Comparison of ENCODE assay signal across 27 cellular contexts in the genomic region with DNA sequence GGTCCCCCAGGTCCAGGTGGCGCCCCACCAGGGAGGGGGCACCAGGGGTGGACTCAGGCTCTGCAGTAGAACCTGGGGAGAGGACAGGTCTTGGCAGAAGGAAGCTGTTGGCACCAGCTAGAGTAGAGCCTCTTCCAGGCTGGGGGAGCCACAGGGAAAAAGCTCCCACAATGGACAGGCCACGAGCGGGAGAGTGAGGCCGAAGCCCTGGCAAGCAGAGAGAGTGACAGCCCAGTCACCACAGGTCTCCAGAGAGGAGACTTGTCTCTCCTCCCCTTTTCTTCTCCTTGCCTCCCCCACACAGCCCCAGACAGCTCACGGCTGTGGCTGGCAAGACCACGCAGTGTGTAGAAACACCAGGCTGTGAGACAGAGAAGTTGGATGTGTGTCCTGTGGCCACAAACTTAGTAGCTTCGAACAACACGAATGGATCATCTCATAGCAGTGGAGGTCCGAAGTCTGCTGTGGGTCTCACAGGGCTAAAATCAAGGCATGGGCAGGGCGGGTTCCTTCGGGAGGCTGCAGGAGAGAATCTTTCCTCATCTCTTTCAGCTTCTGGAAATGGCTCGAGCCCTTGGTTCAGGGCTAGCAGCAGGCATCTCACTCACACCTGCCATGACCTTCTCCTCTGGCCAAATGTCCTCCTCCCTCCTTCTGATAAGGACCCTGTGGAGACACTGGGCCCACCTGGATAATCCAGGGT. TPM values are rescaled to one million over a fixed set of nuclear protein-coding genes. Genes with fewer than 3 reads are reported as not detected.
DNase-seq lines count a peak whose midpoint lies in the region; ATAC-seq, FAIRE-seq and TF ChIP-seq lines count a peak whose summit lies in the region.
"Had no signal": no experiment of that assay in that cellular context is flagged by ENCODE, and none has a peak within 500 bp of the region (broad histone marks: within the 10 kb centered on the region; RNA-seq: fewer than 3 reads in every experiment).

No MANE protein-coding gene starts in this region.

- FAIRE-seq in HepG2 (lab: Jason Lieb, UNC): no peak
- FAIRE-seq: G401.6, GM12892, RCC 7860 had no signal

- no peak for TF ChIP-seq EP300 in HepG2 (IDR thresholded peaks at IDR 0.05; ENCODE audit: low read depth in 2 of 2, low read length in 2 of 2)
- no peak for TF ChIP-seq EP300 in HepG2 (CRISPR knock-in tag; IDR thresholded peaks at IDR 0.05; ENCODE audit: borderline replicate concordance)

- H3K9me3 Mint-ChIP-seq in type B pancreatic cell: peaks cover 2% of the 10 kb centered on the region

- H3K4me3 Mint-ChIP-seq in type B pancreatic cell (no peak overlapping the region), T-helper 17 cell (no peak overlapping the region)
- H3K4me3 Mint-ChIP-seq: H9, HFFc6 had no signal

- BruUV-seq in HepG2 (replicated peaks; lab: Mats Ljungman, UMichigan): no TSS peak

- H3K27ac Mint-ChIP-seq in type B pancreatic cell (no peak overlapping the region), T-helper 17 cell (no peak overlapping the region)
- H3K27ac Mint-ChIP-seq: H9, HFFc6 had no signal

- no peak overlapping the region for H2AFZ ChIP-seq in HepG2 (ENCODE audit: low read length)

- H3K4me1 Mint-ChIP-seq in type B pancreatic cell (ENCODE audit: unreplicated experiment) (peaks cover 4% of the 10 kb centered on the region), T-helper 17 cell (peaks cover 14% of the 10 kb centered on the region)

- WGBS in HepG2 (ENCODE audit: low lambda C conversion rate): 43% methylated on average over 5 of the region's 12 CpGs
- WGBS in right lobe of liver (ENCODE audit: insufficient coverage, low coverage, low lambda C conversion rate, missing lambda C conversion rate): 94% methylated on average over 6 of the region's 12 CpGs
- 90 to 94% methylated on average over 12 of the region's 12 CpGs for WGBS in lower leg skin, 2 donors

- TF ChIP-seq POLR2A in HepG2 (IDR thresholded peaks at IDR 0.05; ENCODE audit: insufficient read depth in 1 of 2, low read depth in 2 of 2, low read length in 2 of 2) (no peak), right lobe of liver (IDR thresholded peaks at IDR 0.05) (no peak), lower leg skin (IDR thresholded peaks at IDR 0.05) (no peak)

- H3K27me3 ChIP-seq in HepG2 (ENCODE audit: control insufficient read depth in 1 of 2, insufficient read depth in 2 of 2, low read length in 2 of 2): peaks cover 5 to 40% of the 10 kb centered on the region in 2 experiments; a peak in 4 of 5 replicates
- H3K27me3 ChIP-seq in right lobe of liver: no peaks in the 10 kb centered on the region
- H3K27me3 ChIP-seq: MG63 had no signal

- in situ Hi-C loops in HepG2 (cut with HindIII; ENCODE audit: extremely low pct_ligation_motif_present, low pct_unique_long_range_greater_than_20kb): no loop called here

- no peak overlapping the region for H3K27ac ChIP-seq in HepG2 (ENCODE audit: extremely low read length, insufficient read depth, low read length)
- H3K27ac ChIP-seq in right lobe of liver: no peak overlapping the region

- no peaks in the 10 kb centered on the region for H3K36me3 ChIP-seq in HepG2 (replicated peaks in 1 of 2; ENCODE audit: control insufficient read depth in 1 of 2, insufficient read depth in 2 of 2, low read length in 2 of 2)
- no peaks in the 10 kb centered on the region for H3K36me3 ChIP-seq in right lobe of liver
- H3K36me3 ChIP-seq: MG63 had no signal

- CTCF ChIA-PET in HepG2 (lab: Yijun Ruan, JAX; ENCODE audit: low intra/inter-chr PET ratio, low total read pairs): no interaction called here

- DNase-seq in HepG2 (ENCODE audit: low spot score): no peak
- no peak for DNase-seq in right lobe of liver
- DNase-seq in MV-4-11 (lab: John Stamatoyannopoulos, UW): peak; percentile 68
- DNase-seq in lower leg skin (ENCODE audit: low spot score in 2 of 2): peak; percentile 4 to 68
- peak; percentile 39 for DNase-seq in type B pancreatic cell (ENCODE audit: extremely low spot score, unreplicated experiment)
- no peak for DNase-seq in RKO (ENCODE audit: low spot score)
- DNase-seq in T-helper 17 cell: no peak
- DNase-seq: H9, HFFc6, MG63, NCI-H1105, NCI-H1694, NCI-H2081, NCI-H2171, NCI-H345, NCI-H524, NCI-H82, Right ventricle myocardium superior had no signal

- no peak for TF ChIP-seq RAD21 in HepG2 (CRISPR knock-in tag; IDR thresholded peaks at IDR 0.05)

- H3K36me3 Mint-ChIP-seq in type B pancreatic cell (no peaks in the 10 kb centered on the region), T-helper 17 cell (ENCODE audit: low read depth) (no peaks in the 10 kb centered on the region)

- POLR2A ChIA-PET in HepG2 (lab: Yijun Ruan, JAX): no interaction called here

- TF ChIP-seq CTCF in HepG2 (CRISPR knock-in tag; IDR thresholded peaks at IDR 0.05) (no peak), right lobe of liver (IDR thresholded peaks at IDR 0.05) (no peak), lower leg skin (IDR thresholded peaks at IDR 0.05) (no peak), type B pancreatic cell (conservative IDR thresholded peaks at IDR 0.05) (no peak)

- H4K20me1 ChIP-seq in HepG2 (ENCODE audit: insufficient read depth, low read length): no peaks in the 10 kb centered on the region

- H3K27me3 Mint-ChIP-seq in type B pancreatic cell (peaks cover 7% of the 10 kb centered on the region), T-helper 17 cell (no peaks in the 10 kb centered on the region)

- intact Hi-C loops in HepG2 (cut with micrococcal nuclease; ENCODE audit: unreplicated experiment) (no loop called here), right lobe of liver (cut with DNase I) (no loop called here), lower leg skin (cut with DNase I; ENCODE audit: low total_unique reads) (no loop called here)

- H3K9ac ChIP-seq in HepG2 (ENCODE audit: insufficient read depth, low read depth, low read length): no peak overlapping the region

- H3K79me2 ChIP-seq in HepG2 (ENCODE audit: insufficient read depth, low read length): no peaks in the 10 kb centered on the region

- H3K4me1 ChIP-seq in HepG2 (ENCODE audit: insufficient read depth, low read length): no peaks in the 10 kb centered on the region
- no peaks in the 10 kb centered on the region for H3K4me1 ChIP-seq in right lobe of liver

- ATAC-seq in HepG2: no peak
- no peak for ATAC-seq in right lobe of liver
- ATAC-seq in T-helper 17 cell: no peak
- no peak for ATAC-seq in GM21717 (IDR thresholded peaks at IDR 0.05; ENCODE audit: unreplicated experiment)

- H3K4me2 ChIP-seq in HepG2 (ENCODE audit: low read depth, low read length): no peak overlapping the region

- H3K9me3 ChIP-seq in HepG2 (ENCODE audit: low read length) (peaks cover 1% of the 10 kb centered on the region; the same call in 1 of the 2 replicates), right lobe of liver (no peaks in the 10 kb centered on the region), T-helper 17 cell (ENCODE audit: control insufficient read depth, low read length, poor library complexity, severe bottlenecking) (no peaks in the 10 kb centered on the region)

- H3K4me3 ChIP-seq in HepG2 (replicated peaks in 1 of 3; ENCODE audit: insufficient read depth in 1 of 3, low read depth in 2 of 3, low read length in 3 of 3) (no peak overlapping the region), right lobe of liver (no peak overlapping the region), lower leg skin (ENCODE audit: low read depth, poor library complexity, severe bottlenecking) (no peak overlapping the region)
- H3K4me3 ChIP-seq: MG63 had no signal

RNA-seq across cellular contexts. Expression of gene KRTAP12-4, which starts 3.3 kb away (rescaled TPM):
- not detected in 2 replicates for total RNA-seq in HepG2 (2016; rRNA removed; fragmentation: Illumina TruSeq; extraction: Trizol)
- not detected in 2 replicates for total RNA-seq in HepG2 (2016; cell fraction: cytosol; rRNA removed; fragmentation: Illumina TruSeq; extraction: Trizol; ENCODE audit: low read depth)
- not detected in 2 replicates for total RNA-seq in HepG2 (2016; cell fraction: insoluble cytoplasmic fraction; rRNA removed; fragmentation: Illumina TruSeq; extraction: Trizol)
- total RNA-seq in HepG2 (2016; cell fraction: membrane; rRNA removed; fragmentation: Illumina TruSeq; extraction: Trizol): not detected in 2 replicates
- total RNA-seq in HepG2 (2016; cell fraction: nucleus; rRNA removed; fragmentation: Illumina TruSeq; extraction: Trizol): not detected in 2 replicates
- polyA plus RNA-seq in HepG2 (2011; rRNA removed): not detected in 2 replicates
- polyA plus RNA-seq in HepG2 (2011; cell fraction: cytosol; rRNA removed): not detected in 2 replicates
- not detected in 2 replicates for polyA plus RNA-seq in HepG2 (2011; cell fraction: nucleus; rRNA removed)
- not detected in 2 replicates for polyA plus RNA-seq in HepG2 (2012)
- not detected in 2 replicates for polyA plus RNA-seq in HepG2 (2016; cell fraction: cytosol; fragmentation: Illumina TruSeq; extraction: Trizol; ENCODE audit: low read depth)
- polyA plus RNA-seq in HepG2 (2016; cell fraction: insoluble cytoplasmic fraction; fragmentation: Illumina TruSeq; extraction: Trizol; ENCODE audit: low read depth): not detected in 2 replicates
- polyA plus RNA-seq in HepG2 (2016; cell fraction: membrane; fragmentation: Illumina TruSeq; extraction: Trizol; ENCODE audit: low read depth): not detected in 2 replicates
- polyA plus RNA-seq in HepG2 (2016; cell fraction: nucleus; fragmentation: Illumina TruSeq; extraction: Trizol; ENCODE audit: insufficient read depth, low read depth): not detected in 2 replicates
- not detected in 2 replicates for polyA minus RNA-seq in HepG2 (2011; rRNA and poly(A)+ RNA removed; ENCODE audit: low replicate concordance)
- polyA minus RNA-seq in HepG2 (2011; cell fraction: cytosol; rRNA and poly(A)+ RNA removed): not detected in 2 replicates
- not detected in 2 replicates for polyA minus RNA-seq in HepG2 (2011; cell fraction: nucleus; rRNA and poly(A)+ RNA removed)
- not detected for total RNA-seq in right lobe of liver
- not detected for total RNA-seq in lower leg skin
- total RNA-seq in type B pancreatic cell (ENCODE audit: low replicate concordance): not detected in 2 replicates
- total RNA-seq in T-helper 17 cell: not detected
- total RNA-seq: Daoy, H9, HFFc6, LHCN-M2, OCI-LY7, Right ventricle myocardium superior, SK-MEL-5 had no signal
- polyA plus RNA-seq: BJ had no signal

RNA-seq across cellular contexts. Expression of gene KRTAP10-11, which starts 4.9 kb away (rescaled TPM):
- total RNA-seq in HepG2 (2016; rRNA removed; fragmentation: Illumina TruSeq; extraction: Trizol) (not detected in 2 replicates), right lobe of liver (not detected), lower leg skin (1 to 10 TPM in 1 of 4 donors, not detected in 3; 6.5 TPM), type B pancreatic cell (ENCODE audit: low replicate concordance) (not detected in 2 replicates), T-helper 17 cell (not detected)
- total RNA-seq in HepG2 (2016; cell fraction: cytosol; rRNA removed; fragmentation: Illumina TruSeq; extraction: Trizol; ENCODE audit: low read depth): not detected in 2 replicates
- not detected in 2 replicates for total RNA-seq in HepG2 (2016; cell fraction: insoluble cytoplasmic fraction; rRNA removed; fragmentation: Illumina TruSeq; extraction: Trizol)
- not detected in 2 replicates for total RNA-seq in HepG2 (2016; cell fraction: membrane; rRNA removed; fragmentation: Illumina TruSeq; extraction: Trizol)
- not detected in 2 replicates for total RNA-seq in HepG2 (2016; cell fraction: nucleus; rRNA removed; fragmentation: Illumina TruSeq; extraction: Trizol)
- polyA plus RNA-seq in HepG2 (2011; rRNA removed): not detected in 2 replicates
- polyA plus RNA-seq in HepG2 (2011; cell fraction: cytosol; rRNA removed): not detected in 2 replicates
- not detected in 2 replicates for polyA plus RNA-seq in HepG2 (2011; cell fraction: nucleus; rRNA removed)
- not detected in 2 replicates for polyA plus RNA-seq in HepG2 (2012)
- not detected in 2 replicates for polyA plus RNA-seq in HepG2 (2016; cell fraction: cytosol; fragmentation: Illumina TruSeq; extraction: Trizol; ENCODE audit: low read depth)
- not detected in 2 replicates for polyA plus RNA-seq in HepG2 (2016; cell fraction: insoluble cytoplasmic fraction; fragmentation: Illumina TruSeq; extraction: Trizol; ENCODE audit: low read depth)
- polyA plus RNA-seq in HepG2 (2016; cell fraction: membrane; fragmentation: Illumina TruSeq; extraction: Trizol; ENCODE audit: low read depth): not detected in 2 replicates
- not detected in 2 replicates for polyA plus RNA-seq in HepG2 (2016; cell fraction: nucleus; fragmentation: Illumina TruSeq; extraction: Trizol; ENCODE audit: insufficient read depth, low read depth)
- not detected in 2 replicates for polyA minus RNA-seq in HepG2 (2011; rRNA and poly(A)+ RNA removed; ENCODE audit: low replicate concordance)
- polyA minus RNA-seq in HepG2 (2011; cell fraction: cytosol; rRNA and poly(A)+ RNA removed): not detected in 2 replicates
- polyA minus RNA-seq in HepG2 (2011; cell fraction: nucleus; rRNA and poly(A)+ RNA removed): not detected in 2 replicates
- total RNA-seq: Daoy, H9, HFFc6, LHCN-M2, OCI-LY7, Right ventricle myocardium superior, SK-MEL-5 had no signal
- polyA plus RNA-seq: BJ had no signal

RNA-seq across cellular contexts. Expression of gene KRTAP12-3, which starts 6.6 kb away (rescaled TPM):
- total RNA-seq in HepG2 (2016; rRNA removed; fragmentation: Illumina TruSeq; extraction: Trizol) (not detected in 2 replicates), right lobe of liver (not detected), lower leg skin (10 to 100 TPM in 1 of 4 donors, not detected in 3; 13.2 TPM), type B pancreatic cell (ENCODE audit: low replicate concordance) (not detected in 2 replicates), T-helper 17 cell (not detected)
- not detected in 2 replicates for total RNA-seq in HepG2 (2016; cell fraction: cytosol; rRNA removed; fragmentation: Illumina TruSeq; extraction: Trizol; ENCODE audit: low read depth)
- not detected in 2 replicates for total RNA-seq in HepG2 (2016; cell fraction: insoluble cytoplasmic fraction; rRNA removed; fragmentation: Illumina TruSeq; extraction: Trizol)
- total RNA-seq in HepG2 (2016; cell fraction: membrane; rRNA removed; fragmentation: Illumina TruSeq; extraction: Trizol): not detected in 2 replicates
- total RNA-seq in HepG2 (2016; cell fraction: nucleus; rRNA removed; fragmentation: Illumina TruSeq; extraction: Trizol): not detected in 2 replicates
- polyA plus RNA-seq in HepG2 (2011; rRNA removed): not detected in 2 replicates
- not detected in 2 replicates for polyA plus RNA-seq in HepG2 (2011; cell fraction: cytosol; rRNA removed)
- not detected in 2 replicates for polyA plus RNA-seq in HepG2 (2011; cell fraction: nucleus; rRNA removed)
- polyA plus RNA-seq in HepG2 (2012): not detected in 2 replicates
- not detected in 2 replicates for polyA plus RNA-seq in HepG2 (2016; cell fraction: cytosol; fragmentation: Illumina TruSeq; extraction: Trizol; ENCODE audit: low read depth)
- polyA plus RNA-seq in HepG2 (2016; cell fraction: insoluble cytoplasmic fraction; fragmentation: Illumina TruSeq; extraction: Trizol; ENCODE audit: low read depth): not detected in 2 replicates
- not detected in 2 replicates for polyA plus RNA-seq in HepG2 (2016; cell fraction: membrane; fragmentation: Illumina TruSeq; extraction: Trizol; ENCODE audit: low read depth)
- not detected in 2 replicates for polyA plus RNA-seq in HepG2 (2016; cell fraction: nucleus; fragmentation: Illumina TruSeq; extraction: Trizol; ENCODE audit: insufficient read depth, low read depth)
- polyA minus RNA-seq in HepG2 (2011; rRNA and poly(A)+ RNA removed; ENCODE audit: low replicate concordance): not detected in 2 replicates
- not detected in 2 replicates for polyA minus RNA-seq in HepG2 (2011; cell fraction: cytosol; rRNA and poly(A)+ RNA removed)
- not detected in 2 replicates for polyA minus RNA-seq in HepG2 (2011; cell fraction: nucleus; rRNA and poly(A)+ RNA removed)
- total RNA-seq: Daoy, H9, HFFc6, LHCN-M2, OCI-LY7, Right ventricle myocardium superior, SK-MEL-5 had no signal
- polyA plus RNA-seq: BJ had no signal

RNA-seq across cellular contexts. Expression of gene KRTAP10-10, which starts 14.0 kb away (rescaled TPM):
- total RNA-seq in HepG2 (2016; rRNA removed; fragmentation: Illumina TruSeq; extraction: Trizol) (not detected in 2 replicates), right lobe of liver (not detected), lower leg skin (1 to 10 TPM in 1 of 4 donors, not detected in 3; 5.3 TPM), type B pancreatic cell (ENCODE audit: low replicate concordance) (not detected in 2 replicates), T-helper 17 cell (not detected)
- total RNA-seq in HepG2 (2016; cell fraction: cytosol; rRNA removed; fragmentation: Illumina TruSeq; extraction: Trizol; ENCODE audit: low read depth): not detected in 2 replicates
- not detected in 2 replicates for total RNA-seq in HepG2 (2016; cell fraction: insoluble cytoplasmic fraction; rRNA removed; fragmentation: Illumina TruSeq; extraction: Trizol)
- not detected in 2 replicates for total RNA-seq in HepG2 (2016; cell fraction: membrane; rRNA removed; fragmentation: Illumina TruSeq; extraction: Trizol)
- not detected in 2 replicates for total RNA-seq in HepG2 (2016; cell fraction: nucleus; rRNA removed; fragmentation: Illumina TruSeq; extraction: Trizol)
- not detected in 2 replicates for polyA plus RNA-seq in HepG2 (2011; rRNA removed)
- polyA plus RNA-seq in HepG2 (2011; cell fraction: cytosol; rRNA removed): not detected in 2 replicates
- polyA plus RNA-seq in HepG2 (2011; cell fraction: nucleus; rRNA removed): not detected in 2 replicates
- not detected in 2 replicates for polyA plus RNA-seq in HepG2 (2012)
- not detected in 2 replicates for polyA plus RNA-seq in HepG2 (2016; cell fraction: cytosol; fragmentation: Illumina TruSeq; extraction: Trizol; ENCODE audit: low read depth)
- polyA plus RNA-seq in HepG2 (2016; cell fraction: insoluble cytoplasmic fraction; fragmentation: Illumina TruSeq; extraction: Trizol; ENCODE audit: low read depth): not detected in 2 replicates
- not detected in 2 replicates for polyA plus RNA-seq in HepG2 (2016; cell fraction: membrane; fragmentation: Illumina TruSeq; extraction: Trizol; ENCODE audit: low read depth)
- polyA plus RNA-seq in HepG2 (2016; cell fraction: nucleus; fragmentation: Illumina TruSeq; extraction: Trizol; ENCODE audit: insufficient read depth, low read depth): not detected in 2 replicates
- not detected in 2 replicates for polyA minus RNA-seq in HepG2 (2011; rRNA and poly(A)+ RNA removed; ENCODE audit: low replicate concordance)
- polyA minus RNA-seq in HepG2 (2011; cell fraction: cytosol; rRNA and poly(A)+ RNA removed): not detected in 2 replicates
- polyA minus RNA-seq in HepG2 (2011; cell fraction: nucleus; rRNA and poly(A)+ RNA removed): not detected in 2 replicates
- total RNA-seq: Daoy, H9, HFFc6, LHCN-M2, OCI-LY7, Right ventricle myocardium superior, SK-MEL-5 had no signal
- polyA plus RNA-seq: BJ had no signal

RNA-seq across cellular contexts. Expression of gene KRTAP12-2, which starts 15.6 kb away (rescaled TPM):
- total RNA-seq in HepG2 (2016; rRNA removed; fragmentation: Illumina TruSeq; extraction: Trizol): not detected in 2 replicates
- not detected in 2 replicates for total RNA-seq in HepG2 (2016; cell fraction: cytosol; rRNA removed; fragmentation: Illumina TruSeq; extraction: Trizol; ENCODE audit: low read depth)
- not detected in 2 replicates for total RNA-seq in HepG2 (2016; cell fraction: insoluble cytoplasmic fraction; rRNA removed; fragmentation: Illumina TruSeq; extraction: Trizol)
- not detected in 2 replicates for total RNA-seq in HepG2 (2016; cell fraction: membrane; rRNA removed; fragmentation: Illumina TruSeq; extraction: Trizol)
- total RNA-seq in HepG2 (2016; cell fraction: nucleus; rRNA removed; fragmentation: Illumina TruSeq; extraction: Trizol): not detected in 2 replicates
- polyA plus RNA-seq in HepG2 (2011; rRNA removed): not detected in 2 replicates
- polyA plus RNA-seq in HepG2 (2011; cell fraction: cytosol; rRNA removed): not detected in 2 replicates
- not detected in 2 replicates for polyA plus RNA-seq in HepG2 (2011; cell fraction: nucleus; rRNA removed)
- not detected in 2 replicates for polyA plus RNA-seq in HepG2 (2012)
- polyA plus RNA-seq in HepG2 (2016; cell fraction: cytosol; fragmentation: Illumina TruSeq; extraction: Trizol; ENCODE audit: low read depth): not detected in 2 replicates
- polyA plus RNA-seq in HepG2 (2016; cell fraction: insoluble cytoplasmic fraction; fragmentation: Illumina TruSeq; extraction: Trizol; ENCODE audit: low read depth): not detected in 2 replicates
- polyA plus RNA-seq in HepG2 (2016; cell fraction: membrane; fragmentation: Illumina TruSeq; extraction: Trizol; ENCODE audit: low read depth): not detected in 2 replicates
- polyA plus RNA-seq in HepG2 (2016; cell fraction: nucleus; fragmentation: Illumina TruSeq; extraction: Trizol; ENCODE audit: insufficient read depth, low read depth): not detected in 2 replicates
- polyA minus RNA-seq in HepG2 (2011; rRNA and poly(A)+ RNA removed; ENCODE audit: low replicate concordance): not detected in 2 replicates
- not detected in 2 replicates for polyA minus RNA-seq in HepG2 (2011; cell fraction: cytosol; rRNA and poly(A)+ RNA removed)
- polyA minus RNA-seq in HepG2 (2011; cell fraction: nucleus; rRNA and poly(A)+ RNA removed): not detected in 2 replicates
- not detected for total RNA-seq in right lobe of liver
- 10 to 100 TPM in 1 of 4 donors, not detected in 3; 17.5 TPM for total RNA-seq in lower leg skin
- total RNA-seq in type B pancreatic cell (ENCODE audit: low replicate concordance): not detected in 2 replicates
- total RNA-seq in T-helper 17 cell: not detected
- total RNA-seq: Daoy, H9, HFFc6, LHCN-M2, OCI-LY7, Right ventricle myocardium superior, SK-MEL-5 had no signal
- polyA plus RNA-seq: BJ had no signal

Comparison
In these comparisons a context has a peak if more than half of its experiments do, and no peak if none do; other contexts are left out.
1. DNase-seq: peak in MV-4-11 (single experiment), lower leg skin (2 of 2) and type B pancreatic cell (single experiment); none in HepG2 (single experiment), right lobe of liver (0 of 3), RKO (single experiment) and T-helper 17 cell (0 of 3).